15 cellular contexts compared by ENCODE assay signal in the genomic region with DNA sequence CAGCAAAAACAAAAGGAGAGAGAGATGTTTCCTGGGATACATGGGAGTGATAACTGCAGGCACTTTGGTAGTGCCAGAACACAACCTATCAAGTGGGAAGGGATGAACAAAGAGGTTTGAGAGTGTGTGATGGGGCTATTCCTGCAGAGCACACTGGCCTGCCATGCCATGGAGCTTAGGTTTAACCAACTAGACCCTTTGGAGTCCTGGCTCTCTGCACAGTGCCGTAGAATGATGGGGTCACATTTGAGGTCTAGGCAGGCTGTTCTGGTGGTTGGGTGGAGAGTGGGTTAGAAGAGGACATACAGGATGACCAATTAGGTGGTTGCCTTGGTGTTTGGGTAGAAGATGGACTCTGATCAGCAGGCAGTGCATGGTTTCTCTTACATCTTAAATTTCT.
DNase-seq lines count a peak whose midpoint lies in the region; ATAC-seq and TF ChIP-seq lines count a peak whose summit lies in the region.
"Had no signal": no experiment of that assay in that cellular context is flagged by ENCODE, and none has a peak within 500 bp of the region (broad histone marks: within the 10 kb centered on the region; RNA-seq: fewer than 3 reads in every experiment).

No MANE protein-coding gene starts in this region.

- no peak overlapping the region for H3K9ac ChIP-seq in colonic mucosa (ENCODE audit: low read depth in 2 of 2, low read length in 2 of 2)

- H3K27me3 Mint-ChIP-seq in osteocyte (ENCODE audit: unreplicated experiment), result peaks cover 48% of the 10 kb centered on the region

- H3K27ac ChIP-seq in colonic mucosa (no peak overlapping the region), hepatocyte (peak overlapping the region; percentile 48)

- H3K4me2 ChIP-seq in hepatocyte, result no peak overlapping the region

- no peak for ATAC-seq in GM21381 (IDR thresholded peaks at IDR 0.05; ENCODE audit: unreplicated experiment)

- H3K4me3 Mint-ChIP-seq in osteocyte (ENCODE audit: unreplicated experiment), result no peak overlapping the region
- H3K4me3 Mint-ChIP-seq: CD4-positive, alpha-beta memory T cell had no signal

- WGBS in hepatocyte (ENCODE audit: low lambda C conversion rate, missing lambda C conversion rate), result 100% methylated on average over 1 of the region's 1 CpG

- peak; percentile 7 for DNase-seq in colonic mucosa
- DNase-seq in hepatocyte (ENCODE audit: low spot score), result no peak
- DNase-seq in osteocyte (ENCODE audit: extremely low spot score, unreplicated experiment), result peak; percentile 44
- DNase-seq in NCI-H128 (lab: John Stamatoyannopoulos, UW; ENCODE audit: unreplicated experiment), result no peak
- no peak for DNase-seq in stimulated activated CD4-positive, alpha-beta T cell treated with anti-CD3 and anti-CD28 coated beads, Interleukin-4, amount 100 ng/mL, for 24 hours
- DNase-seq: C1 segment of cervical spinal cord; Calu3; CD4-positive, alpha-beta memory T cell; COR-L47; DMS53; DMS79 treated with DMSO at 0.1 percent for 48 hours; GF-D8; GOT3 had no signal

- H2AFZ ChIP-seq in hepatocyte, result no peak overlapping the region

- H3K27me3 ChIP-seq in colonic mucosa, result no peaks in the 10 kb centered on the region
- no peaks in the 10 kb centered on the region for H3K27me3 ChIP-seq in hepatocyte

- TF ChIP-seq CTCF in colonic mucosa (IDR thresholded peaks at IDR 0.05) (no peak), hepatocyte (IDR thresholded peaks at IDR 0.05; ENCODE audit: poor library complexity) (no peak), osteocyte (IDR thresholded peaks at IDR 0.05) (no peak)

- no peaks in the 10 kb centered on the region for H3K9me2 ChIP-seq in hepatocyte (replicated peaks; ENCODE audit: insufficient read depth)

- H3K36me3 Mint-ChIP-seq in osteocyte (ENCODE audit: unreplicated experiment), result no peaks in the 10 kb centered on the region
- H3K36me3 Mint-ChIP-seq: CD4-positive, alpha-beta memory T cell had no signal

- no peaks in the 10 kb centered on the region for H4K20me1 ChIP-seq in hepatocyte (ENCODE audit: insufficient read depth, poor library complexity, severe bottlenecking)

- intact Hi-C loops in colonic mucosa (cut with DNase I), result no loop called here

- no peak overlapping the region for H3K27ac Mint-ChIP-seq in osteocyte (ENCODE audit: unreplicated experiment)
- H3K27ac Mint-ChIP-seq: CD4-positive, alpha-beta memory T cell had no signal

- H3K36me3 ChIP-seq in colonic mucosa, result no peaks in the 10 kb centered on the region
- no peaks in the 10 kb centered on the region for H3K36me3 ChIP-seq in hepatocyte (replicated peaks; ENCODE audit: insufficient read depth, low read depth)
- H3K36me3 ChIP-seq: HAP-1 had no signal

- H3K4me1 ChIP-seq in colonic mucosa (no peaks in the 10 kb centered on the region), hepatocyte (ENCODE audit: insufficient read depth) (peaks cover 26% of the 10 kb centered on the region)
- H3K4me1 ChIP-seq: HAP-1 had no signal

- peaks cover 7% of the 10 kb centered on the region for H3K4me1 Mint-ChIP-seq in osteocyte (ENCODE audit: unreplicated experiment)
- H3K4me1 Mint-ChIP-seq: CD4-positive, alpha-beta memory T cell had no signal

- H3K9me3 ChIP-seq in colonic mucosa (no peaks in the 10 kb centered on the region), hepatocyte (ENCODE audit: low read depth) (no peaks in the 10 kb centered on the region)
- H3K9me3 ChIP-seq: HAP-1 had no signal

- H3K9me3 Mint-ChIP-seq in osteocyte (ENCODE audit: unreplicated experiment), result no peaks in the 10 kb centered on the region
- H3K9me3 Mint-ChIP-seq: CD4-positive, alpha-beta memory T cell had no signal

- H3K79me2 ChIP-seq in hepatocyte, result no peaks in the 10 kb centered on the region

- H3K4me3 ChIP-seq in colonic mucosa, result no peak overlapping the region
- H3K4me3 ChIP-seq in hepatocyte, result no peak overlapping the region
- H3K4me3 ChIP-seq: HAP-1 had no signal

Comparison
In these comparisons a context has a peak if more than half of its experiments do, and no peak if none do; other contexts are left out.
1. DNase-seq: peak in colonic mucosa (single experiment) and osteocyte (single experiment); none in hepatocyte (single experiment), NCI-H128 (single experiment) and stimulated activated CD4-positive, alpha-beta T cell treated with anti-CD3 and anti-CD28 coated beads, Interleukin-4, amount 100 ng/mL, for 24 hours (single experiment).